In genomic region chr6:169366177-169366901, GRCh38 we compare ENCODE assay signal across 33 cellular contexts.
"Had no signal": no experiment of that assay in that cellular context is flagged by ENCODE, and none has a peak within 500 bp of the region (broad histone marks: within the 10 kb centered on the region; RNA-seq: fewer than 3 reads in every experiment).

No MANE protein-coding gene starts in this region.

- H3K4me1 ChIP-seq: body of pancreas, breast epithelium, Peyer's patch, SJSA1 had no signal

- H3K27ac Mint-ChIP-seq: activated CD4-positive, alpha-beta T cell treated with anti-CD3 and anti-CD28 coated beads for 36 hours; activated CD4-positive, alpha-beta T cell treated with anti-CD3 and anti-CD28 coated beads, Interleukin-2, amount 10 ng/mL, durations not matched to agents 7 days and 5 days; activated CD8-positive, alpha-beta T cell treated with anti-CD3 and anti-CD28 coated beads, Interleukin-2, amount 10 ng/mL, durations not matched to agents 7 days and 5 days; activated naive CD4-positive, alpha-beta T cell treated with anti-CD3 and anti-CD28 coated beads for 36 hours; activated naive CD4-positive, alpha-beta T cell treated with anti-CD3 and anti-CD28 coated beads, Interleukin-2, amount 50 U/mL, for 72 hours; activated T-cell treated with anti-CD3 and anti-CD28 coated beads, Interleukin-2, amount 50 U/mL, for 24 hours; activated T-helper 1 cell treated with anti-CD3 and anti-CD28 coated beads, Interleukin-12 subunit alpha, Interleukin-12 subunit beta, Interleukin-2, Interleukin-4 antibody, amounts not matched to agents 30 ng/mL and 10 ng/mL and 1 ng/mL, durations not matched to agents 14 hours and 24 hours and 36 hours; T-helper 1 cell treated with Interleukin-12 subunit alpha and Interleukin-12 subunit beta and Interleukin-4 antibody, amounts not matched to agents 30 μg/mL and 1 μg/mL, for 36 hours; T-helper 2 cell treated with Interferon-gamma antibody and Interleukin-4, amounts not matched to agents 5 μg/mL and 100 μg/mL, for 36 hours had no signal

- H3K9ac ChIP-seq: SK-N-SH had no signal

- ATAC-seq: activated CD4-positive, alpha-beta T cell treated with anti-CD3 and anti-CD28 coated beads for 36 hours; activated CD4-positive, CD25-positive, alpha-beta regulatory T cell treated with anti-CD3 and anti-CD28 coated beads, Interleukin-2, amount 50 U/mL, for 24 hours; activated CD8-positive, alpha-beta T cell treated with anti-CD3 and anti-CD28 coated beads, Interleukin-2, amount 10 ng/mL, durations not matched to agents 7 days and 5 days; activated naive CD4-positive, alpha-beta T cell treated with anti-CD3 and anti-CD28 coated beads, Interleukin-2, amount 50 U/mL, for 72 hours; body of pancreas; PC-3 had no signal

- H3K4me2 ChIP-seq: SK-N-SH had no signal

- H3K9me3 Mint-ChIP-seq: activated CD4-positive, alpha-beta T cell treated with anti-CD3 and anti-CD28 coated beads, Interleukin-2, amount 10 ng/mL, durations not matched to agents 7 days and 5 days; activated T-cell treated with anti-CD3 and anti-CD28 coated beads, Interleukin-2, amount 50 U/mL, for 24 hours; T-helper 1 cell treated with Interleukin-12 subunit alpha and Interleukin-12 subunit beta and Interleukin-4 antibody, amounts not matched to agents 30 μg/mL and 1 μg/mL, for 36 hours; T-helper 2 cell treated with Interferon-gamma antibody and Interleukin-4, amounts not matched to agents 5 μg/mL and 100 μg/mL, for 36 hours had no signal

- H3K27me3 ChIP-seq: adrenal gland, body of pancreas, breast epithelium, Peyer's patch, SJSA1 had no signal

- H3K36me3 ChIP-seq: adrenal gland, breast epithelium, Peyer's patch, SJSA1 had no signal

- H3K36me3 Mint-ChIP-seq: activated naive CD4-positive, alpha-beta T cell treated with anti-CD3 and anti-CD28 coated beads, Interleukin-2, amount 50 U/mL, for 72 hours had no signal

- DNase-seq: activated CD4-positive, alpha-beta T cell treated with anti-CD3 and anti-CD28 coated beads for 36 hours; activated CD4-positive, alpha-beta T cell treated with anti-CD3 and anti-CD28 coated beads, Interleukin-2, amount 10 ng/mL, durations not matched to agents 7 days and 5 days; activated CD4-positive, alpha-beta T cell treated with anti-CD3 and anti-CD28 coated beads, Interleukin-2, amount 50 U/mL, for 48 hours; activated CD8-positive, alpha-beta T cell treated with anti-CD3 and anti-CD28 coated beads, Interleukin-2, amount 10 ng/mL, durations not matched to agents 7 days and 5 days; activated gamma-delta T cell treated with Interleukin-2 at 50 U/mL for 16 hours; activated naive CD4-positive, alpha-beta T cell treated with anti-CD3 and anti-CD28 coated beads for 36 hours; activated T-cell treated with anti-CD3 and anti-CD28 coated beads, Interleukin-2, amount 50 U/mL, for 24 hours; adrenal gland; body of pancreas; Karpas-422; KBM-7; NCI-H1048; NCI-H1105 treated with DMSO at 0.1 percent for 48 hours; NCI-H1436; NCI-H187; NCI-H2029 treated with DMSO at 0.1 percent for 48 hours; NCI-H2107; NCI-H2171; NCI-H446 treated with DMSO at 0.1 percent for 48 hours; NCI-H524; NK-92 treated with Interleukin-12 subunit alpha and Interleukin-12 subunit beta, amount 100 ng/mL, for 24 hours; PC-3; Peyer's patch; RPMI8226; SHP77 treated with DMSO at 0.1 percent for 48 hours; SK-N-SH had no signal

- H3K27ac ChIP-seq: adrenal gland, body of pancreas, breast epithelium, Peyer's patch, SJSA1 had no signal

- H3K27me3 Mint-ChIP-seq: activated CD4-positive, alpha-beta T cell treated with anti-CD3 and anti-CD28 coated beads for 36 hours; activated CD4-positive, alpha-beta T cell treated with anti-CD3 and anti-CD28 coated beads, Interleukin-2, amount 10 ng/mL, durations not matched to agents 7 days and 5 days; activated T-cell treated with anti-CD3 and anti-CD28 coated beads, Interleukin-2, amount 50 U/mL, for 24 hours had no signal

- H3K4me1 Mint-ChIP-seq: activated CD4-positive, alpha-beta T cell treated with anti-CD3 and anti-CD28 coated beads for 36 hours; activated CD4-positive, alpha-beta T cell treated with anti-CD3 and anti-CD28 coated beads, Interleukin-2, amount 10 ng/mL, durations not matched to agents 7 days and 5 days had no signal

- H3K4me3 Mint-ChIP-seq: activated CD4-positive, alpha-beta T cell treated with anti-CD3 and anti-CD28 coated beads for 36 hours; activated CD4-positive, alpha-beta T cell treated with anti-CD3 and anti-CD28 coated beads, Interleukin-2, amount 10 ng/mL, durations not matched to agents 7 days and 5 days; activated CD8-positive, alpha-beta T cell treated with anti-CD3 and anti-CD28 coated beads, Interleukin-2, amount 10 ng/mL, durations not matched to agents 7 days and 5 days; activated naive CD4-positive, alpha-beta T cell treated with anti-CD3 and anti-CD28 coated beads for 36 hours; activated T-cell treated with anti-CD3 and anti-CD28 coated beads, Interleukin-2, amount 50 U/mL, for 24 hours; activated T-helper 1 cell treated with anti-CD3 and anti-CD28 coated beads, Interleukin-12 subunit alpha, Interleukin-12 subunit beta, Interleukin-2, Interleukin-4 antibody, amounts not matched to agents 30 ng/mL and 10 ng/mL and 1 ng/mL, durations not matched to agents 14 hours and 24 hours and 36 hours; T-helper 1 cell treated with Interleukin-12 subunit alpha and Interleukin-12 subunit beta and Interleukin-4 antibody, amounts not matched to agents 30 μg/mL and 1 μg/mL, for 36 hours; T-helper 2 cell treated with Interferon-gamma antibody and Interleukin-4, amounts not matched to agents 5 μg/mL and 100 μg/mL, for 36 hours had no signal

- H3K9me3 ChIP-seq: adrenal gland, body of pancreas, Peyer's patch, SK-N-SH had no signal

- H3K4me3 ChIP-seq: adrenal gland, body of pancreas, breast epithelium, Peyer's patch, SJSA1 had no signal
